8 cellular contexts compared by ENCODE assay signal in the genomic region with DNA sequence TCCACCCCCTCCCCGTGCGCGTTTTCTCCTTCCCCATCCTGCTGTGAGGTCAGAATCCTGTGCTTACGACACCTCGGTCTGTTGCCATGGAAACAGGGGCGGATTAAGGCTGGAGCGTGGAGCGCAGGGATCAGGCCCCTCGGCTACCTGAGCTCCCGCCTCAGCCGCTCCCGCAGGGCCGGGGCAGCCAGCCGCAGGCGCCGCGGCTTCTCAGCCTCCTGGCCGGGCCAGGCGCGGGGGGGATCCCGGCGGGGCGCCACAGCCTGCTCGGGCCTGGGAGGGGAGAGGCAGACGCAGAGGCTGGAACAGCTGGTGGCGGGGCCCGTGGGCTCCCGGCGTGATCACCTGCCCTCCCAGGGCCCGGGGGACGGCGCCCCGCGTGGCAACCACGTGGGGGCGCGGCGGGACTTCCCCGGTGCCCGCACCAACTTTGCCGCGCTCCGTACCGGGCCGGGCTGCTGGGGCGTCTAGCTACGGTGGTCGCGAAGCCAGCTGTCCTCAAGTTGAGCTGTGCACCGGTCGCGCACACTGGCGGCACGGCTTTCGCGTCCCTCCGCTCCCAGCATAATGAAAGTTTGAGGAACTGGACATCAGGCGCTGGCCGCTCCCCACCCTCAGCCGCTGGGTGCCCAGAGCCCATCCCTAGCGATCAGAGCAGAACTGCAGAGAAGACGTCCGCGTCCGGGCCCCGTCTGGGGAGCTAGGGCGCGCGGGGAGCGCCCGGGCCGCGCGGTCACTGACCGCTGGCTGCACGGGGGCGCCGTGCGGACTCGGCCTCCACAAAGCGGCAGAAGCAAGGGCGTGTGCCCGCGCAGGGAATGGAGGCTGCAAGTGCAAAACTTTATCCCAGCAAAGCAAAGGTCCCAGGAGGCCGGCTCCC. TPM values are rescaled to one million over a fixed set of nuclear protein-coding genes. Genes with fewer than 3 reads are reported as not detected.
DNase-seq lines count a peak whose midpoint lies in the region; ATAC-seq and TF ChIP-seq lines count a peak whose summit lies in the region.

No MANE protein-coding gene starts in this region.

- TF ChIP-seq POLR2A in GM18505 (IDR thresholded peaks at IDR 0.05; ENCODE audit: borderline replicate concordance, extremely low read depth, insufficient read depth, insufficient read length) = no peak

- ATAC-seq in left lobe of liver (peak; percentile 45), GM18505 (IDR thresholded peaks at IDR 0.05; ENCODE audit: unreplicated experiment) (no peak), HG03378 (IDR thresholded peaks at IDR 0.05; ENCODE audit: unreplicated experiment) (no peak)

- peak; percentile 77 for DNase-seq in activated CD8-positive, alpha-beta memory T cell treated with anti-CD3 and anti-CD28 coated beads for 24 hours
- DNase-seq in activated CD8-positive, alpha-beta memory T cell treated with anti-CD3 and anti-CD28 coated beads, Interleukin-2, amount 50 U/mL, for 48 hours = no peak
- DNase-seq in SK-N-DZ (ENCODE audit: low spot score) (peak; percentile 73), left lobe of liver (ENCODE audit: low spot score) (peak; percentile 73)
- peak; percentile 62 for DNase-seq in central memory CD4-positive, alpha-beta T cell
- DNase-seq in stimulated activated naive CD4-positive, alpha-beta T cell treated with Interleukin-2 at 50 U/mL for 16 hours (lab: John Stamatoyannopoulos, UW) = peak; percentile 15

RNA-seq across cellular contexts. Expression of a gene that starts 1.2 kb away (rescaled TPM):
- not detected in 2 replicates for polyA plus RNA-seq in SK-N-DZ (2014; cell fraction: cytosol; rRNA removed)
- polyA plus RNA-seq in SK-N-DZ (2014; cell fraction: nucleus; rRNA removed) = 0.34 TPM in 1 of 2 replicates, not detected in the other
- total RNA-seq in left lobe of liver = 1.8 TPM

RNA-seq across cellular contexts. Expression of a gene that starts 6.0 kb away (rescaled TPM):
- polyA plus RNA-seq in SK-N-DZ (2014; cell fraction: cytosol; rRNA removed) = 48.4 and 48.9 TPM in 2 replicates
- 129 and 146 TPM in 2 replicates for polyA plus RNA-seq in SK-N-DZ (2014; cell fraction: nucleus; rRNA removed)
- total RNA-seq in left lobe of liver = 38.8 TPM

RNA-seq across cellular contexts. Expression of a gene that starts 17.9 kb away (rescaled TPM):
- 40.6 and 46.7 TPM in 2 replicates for polyA plus RNA-seq in SK-N-DZ (2014; cell fraction: cytosol; rRNA removed)
- polyA plus RNA-seq in SK-N-DZ (2014; cell fraction: nucleus; rRNA removed) = 28.2 and 44.6 TPM in 2 replicates
- 15.3 TPM for total RNA-seq in left lobe of liver

RNA-seq across cellular contexts. Expression of a gene that starts 31.0 kb away (rescaled TPM):
- 0.89 and 4.4 TPM in 2 replicates for polyA plus RNA-seq in SK-N-DZ (2014; cell fraction: cytosol; rRNA removed)
- 9.0 and 14.7 TPM in 2 replicates for polyA plus RNA-seq in SK-N-DZ (2014; cell fraction: nucleus; rRNA removed)
- total RNA-seq in left lobe of liver = 9.9 TPM
